19 cellular contexts compared by ENCODE assay signal in genomic region chr14:40762177-40762576, GRCh38.
DNase-seq lines count a peak whose midpoint lies in the region; ATAC-seq, FAIRE-seq and TF ChIP-seq lines count a peak whose summit lies in the region.
"Had no signal": no experiment of that assay in that cellular context is flagged by ENCODE, and none has a peak within 500 bp of the region (broad histone marks: within the 10 kb centered on the region; RNA-seq: fewer than 3 reads in every experiment).

No MANE protein-coding gene starts in this region.

- TF ChIP-seq EP300 in A549 (IDR thresholded peaks at IDR 0.05) (no peak), K562 (IDR thresholded peaks at IDR 0.05; ENCODE audit: low read length) (no peak)

- no peaks in the 10 kb centered on the region for H3K9me3 ChIP-seq in A549
- no peaks in the 10 kb centered on the region for H3K9me3 ChIP-seq in OCI-LY1 (ENCODE audit: low read length)
- H3K9me3 ChIP-seq in K562 (replicated peaks; ENCODE audit: control insufficient read depth, insufficient read depth, low read depth, low read length): no peaks in the 10 kb centered on the region
- H3K9me3 ChIP-seq: BLaER1 treated with 17β-estradiol and CSF1 and Interleukin-3, amounts not matched to agents 10 nM and 100 nM had no signal

- no peak for TF ChIP-seq POLR2A in A549 (IDR thresholded peaks at IDR 0.05; ENCODE audit: low read length)
- no peak for TF ChIP-seq POLR2A in K562 (conservative IDR thresholded peaks at IDR 0.05)

- in situ Hi-C loops in K562 (cut with MboI): no loop called here

- ATAC-seq in A549: no peak
- ATAC-seq in K562: no peak
- ATAC-seq: CD8-positive, alpha-beta T cell had no signal

- H3K4me1 ChIP-seq in A549 (no peaks in the 10 kb centered on the region), OCI-LY1 (ENCODE audit: insufficient read depth, low read length, severe bottlenecking) (no peaks in the 10 kb centered on the region), K562 (replicated peaks in 1 of 2; ENCODE audit: control insufficient read depth in 2 of 2, insufficient read depth in 2 of 2, low read length in 2 of 2) (no peaks in the 10 kb centered on the region)
- H3K4me1 ChIP-seq: BLaER1 treated with 17β-estradiol and CSF1 and Interleukin-3, amounts not matched to agents 10 nM and 100 nM had no signal

- no peaks in the 10 kb centered on the region for H4K20me1 ChIP-seq in OCI-LY1 (ENCODE audit: insufficient read depth, low read length)
- H4K20me1 ChIP-seq in K562 (replicated peaks; ENCODE audit: control insufficient read depth, insufficient read depth, low read length): no peaks in the 10 kb centered on the region
- H4K20me1 ChIP-seq: BLaER1 treated with 17β-estradiol and CSF1 and Interleukin-3, amounts not matched to agents 10 nM and 100 nM had no signal

- H3K4me2 ChIP-seq in A549 (no peak overlapping the region), OCI-LY1 (ENCODE audit: low read length) (no peak overlapping the region), K562 (ENCODE audit: insufficient read depth, low read length) (no peak overlapping the region)
- H3K4me2 ChIP-seq: BLaER1 treated with 17β-estradiol and CSF1 and Interleukin-3, amounts not matched to agents 10 nM and 100 nM had no signal

- BruUV-seq in K562 (replicated peaks; lab: Mats Ljungman, UMichigan): no TSS peak

- no peak for TF ChIP-seq CTCF in A549 (IDR thresholded peaks at IDR 0.05)
- no peak for TF ChIP-seq CTCF in OCI-LY1 (IDR thresholded peaks at IDR 0.05; ENCODE audit: low read length)
- TF ChIP-seq CTCF in K562 (IDR thresholded peaks at IDR 0.05 in 2 of 3, conservative IDR thresholded peaks at IDR 0.05 in 1 of 3; ENCODE audit: insufficient read depth in 2 of 3, low read depth in 1 of 3, low read length in 3 of 3): no peak

- no peak overlapping the region for H3K27ac ChIP-seq in A549
- H3K27ac ChIP-seq in OCI-LY1 (ENCODE audit: low read depth, low read length, poor library complexity, severe bottlenecking): no peak overlapping the region
- no peak overlapping the region for H3K27ac ChIP-seq in K562 (ENCODE audit: extremely low read depth, low read depth, low read length)
- H3K27ac ChIP-seq: BLaER1 treated with 17β-estradiol and CSF1 and Interleukin-3, amounts not matched to agents 10 nM and 100 nM; C4-2B had no signal

- DNase-seq in A549 (ENCODE audit: low read depth in 1 of 2, low spot score in 1 of 2) (no peak), K562 (ENCODE audit: extremely low read depth in 1 of 4, low spot score in 3 of 4) (no peak), HCEC 1CT (no peak), HT-29 (ENCODE audit: low spot score) (no peak)
- DNase-seq: 8988T; AML-193; Caco-2; Calu3; CD4-positive, alpha-beta T cell; CD8-positive, alpha-beta T cell; DMS79 treated with DMSO at 0.1 percent for 48 hours; GF-D8 had no signal

- peak overlapping the region; percentile 34; the same call in 1 of the 2 replicates for H2AFZ ChIP-seq in OCI-LY1 (ENCODE audit: low read length)
- H2AFZ ChIP-seq in K562 (ENCODE audit: low read depth, low read length): no peak overlapping the region

- intact Hi-C loops in K562 (cut with micrococcal nuclease): no loop called here

- no peaks in the 10 kb centered on the region for H3F3A ChIP-seq in OCI-LY1 (ENCODE audit: insufficient read depth, low read length)

- 5% methylated on average over 2 of the region's 2 CpGs for WGBS in A549 (ENCODE audit: missing lambda C conversion rate)
- 5% methylated on average over 2 of the region's 2 CpGs for WGBS in K562 (ENCODE audit: insufficient coverage, low coverage, missing lambda C conversion rate)

- H3K27me3 ChIP-seq in OCI-LY1 (ENCODE audit: insufficient read depth, low read length) (no peaks in the 10 kb centered on the region), K562 (ENCODE audit: control insufficient read depth in 2 of 2, insufficient read depth in 2 of 2, low read length in 2 of 2) (no peaks in the 10 kb centered on the region)
- H3K27me3 ChIP-seq: BLaER1 treated with 17β-estradiol and CSF1 and Interleukin-3, amounts not matched to agents 10 nM and 100 nM had no signal

- CTCF ChIA-PET in A549 (lab: Yijun Ruan, JAX) (no interaction called here), K562 (lab: Yijun Ruan, JAX; ENCODE audit: low intra/inter-chr PET ratio) (no interaction called here)

- TF ChIP-seq RAD21 in A549 (conservative IDR thresholded peaks at IDR 0.05 in 1 of 2, IDR thresholded peaks at IDR 0.05 in 1 of 2) (no peak), K562 (CRISPR knock-in tag; conservative IDR thresholded peaks at IDR 0.05 in 1 of 2, IDR thresholded peaks at IDR 0.05 in 1 of 2) (no peak)

- no peaks in the 10 kb centered on the region for H3K9me2 ChIP-seq in OCI-LY1 (ENCODE audit: low read depth, low read length)

- H3K79me2 ChIP-seq in OCI-LY1 (ENCODE audit: insufficient read depth, low read length) (no peaks in the 10 kb centered on the region), K562 (ENCODE audit: control insufficient read depth, insufficient read depth, low read length) (no peaks in the 10 kb centered on the region)

- no peak overlapping the region for H3K4me3 ChIP-seq in A549
- H3K4me3 ChIP-seq in OCI-LY1 (ENCODE audit: low read depth, low read length, poor library complexity, severe bottlenecking): no peak overlapping the region
- H3K4me3 ChIP-seq in K562: no peak overlapping the region
- H3K4me3 ChIP-seq: BLaER1 treated with 17β-estradiol and CSF1 and Interleukin-3, amounts not matched to agents 10 nM and 100 nM had no signal

- POLR2A ChIA-PET in A549 (lab: Yijun Ruan, JAX): no interaction called here
- POLR2A ChIA-PET in K562 (lab: Yijun Ruan, JAX): no interaction called here

- H3K9ac ChIP-seq in OCI-LY1 (ENCODE audit: low read length): no peak overlapping the region
- no peak overlapping the region for H3K9ac ChIP-seq in K562 (ENCODE audit: insufficient read depth in 1 of 2, low read depth in 2 of 2, low read length in 2 of 2)
- H3K9ac ChIP-seq: BLaER1 treated with 17β-estradiol and CSF1 and Interleukin-3, amounts not matched to agents 10 nM and 100 nM had no signal

- H3K36me3 ChIP-seq in OCI-LY1 (ENCODE audit: insufficient read depth, low read length): no peaks in the 10 kb centered on the region
- H3K36me3 ChIP-seq in K562 (ENCODE audit: control insufficient read depth, insufficient read depth, low read length): no peaks in the 10 kb centered on the region
- H3K36me3 ChIP-seq: BLaER1 treated with 17β-estradiol and CSF1 and Interleukin-3, amounts not matched to agents 10 nM and 100 nM had no signal

- FAIRE-seq in A549 (lab: Jason Lieb, UNC) (no peak), K562 (lab: Jason Lieb, UNC) (no peak)
- FAIRE-seq: A204.1, G401.6, GM12892, GM18507 had no signal

- no peaks in the 10 kb centered on the region for H3K9me1 ChIP-seq in K562 (ENCODE audit: control insufficient read depth, insufficient read depth, low read length)

TF ChIP-seq in A549, 52 proteins besides CTCF, POLR2A, EP300 and RAD21:
- peak; percentile 29; the same call in 1 of the 2 replicates for TF ChIP-seq USF2 (IDR thresholded peaks at IDR 0.05)
- TF ChIP-seq CEBPB (IDR thresholded peaks at IDR 0.05): no peak

TF ChIP-seq in K562, 482 proteins besides CTCF, POLR2A, EP300 and RAD21:
- TF ChIP-seq VEZF1 (CRISPR knock-in tag; IDR thresholded peaks at IDR 0.05) (no peak), SNAPC5 (CRISPR knock-in tag; IDR thresholded peaks at IDR 0.05) (no peak), TFE3 (CRISPR knock-in tag; IDR thresholded peaks at IDR 0.05) (peak; percentile 80)

Comparison
In these comparisons a context has a peak if more than half of its experiments do, and no peak if none do; other contexts are left out.
1. Of the 35 proteins assayed by ChIP-seq in both K562 and A549: peak only in K562: none; only in A549: USF2; in both: none; in neither: 34.